In genomic region chr16:86761117-86761971, GRCh38 we compare ENCODE assay signal across 8 cellular contexts.
DNase-seq lines count a peak whose midpoint lies in the region; ATAC-seq and TF ChIP-seq lines count a peak whose summit lies in the region.

No MANE protein-coding gene starts in this region.

- TF ChIP-seq EP300 in gastroesophageal sphincter (IDR thresholded peaks at IDR 0.05) = no peak

- intact Hi-C loops in posterior vena cava (cut with DNase I) = loop anchor here in 1 of 2 donors (5.0 kb wide), 2 partner anchors 189 to 296 kb away; no protein-coding TSS in a partner anchor

- H3K4me3 ChIP-seq in gastroesophageal sphincter = no peak overlapping the region

- no peaks in the 10 kb centered on the region for H3K36me3 ChIP-seq in gastroesophageal sphincter

- H3K9me3 ChIP-seq in gastroesophageal sphincter = peaks cover 0 to 5% (median 0%) of the 10 kb centered on the region in 3 donors

- H3K4me1 ChIP-seq in gastroesophageal sphincter = peaks cover 0 to 11% (median 0%) of the 10 kb centered on the region in 3 donors

- DNase-seq in GM03348 (ENCODE audit: low spot score) (peak; percentile 85), NCI-H1105 (lab: John Stamatoyannopoulos, UW) (peak; percentile 38), activated T-cell treated with anti-CD3 and anti-CD28 coated beads for 48 hours (ENCODE audit: low read depth) (peak; percentile 40), posterior vena cava (ENCODE audit: low spot score) (peak; percentile 88), NCI-H2107 treated with DMSO at 0.1 percent for 48 hours (lab: John Stamatoyannopoulos, UW; ENCODE audit: unreplicated experiment) (no peak)

- H3K27ac ChIP-seq in gastroesophageal sphincter = no peak overlapping the region

- no peak for TF ChIP-seq POLR2A in gastroesophageal sphincter (IDR thresholded peaks at IDR 0.05)

- peaks cover 98% of the 10 kb centered on the region for H3K27me3 ChIP-seq in gastroesophageal sphincter

- peak in 3 of 4 experiments; percentile 43 to 74 (median 69) for TF ChIP-seq CTCF in gastroesophageal sphincter (IDR thresholded peaks at IDR 0.05)

- ATAC-seq in gastroesophageal sphincter (no peak), HG03139 (IDR thresholded peaks at IDR 0.05; ENCODE audit: unreplicated experiment) (no peak), HG03521 (IDR thresholded peaks at IDR 0.05; ENCODE audit: unreplicated experiment) (no peak)

- WGBS in gastroesophageal sphincter (ENCODE audit: low coverage in 1 of 2), 2 donors = 0 to 7% methylated on average over 11 to 24 of the region's 28 CpGs
